8 cellular contexts compared by ENCODE assay signal in genomic region chr2:163734911-163735691, GRCh38. TPM values are rescaled to one million over a fixed set of nuclear protein-coding genes. Genes with fewer than 3 reads are reported as not detected.
DNase-seq lines count a peak whose midpoint lies in the region; ATAC-seq and TF ChIP-seq lines count a peak whose summit lies in the region.

No MANE protein-coding gene starts in this region.

- no peak for ATAC-seq in activated CD4-positive, alpha-beta T cell treated with anti-CD3 and anti-CD28 coated beads for 36 hours

- H3K27ac Mint-ChIP-seq in activated CD4-positive, alpha-beta T cell treated with anti-CD3 and anti-CD28 coated beads for 36 hours, result no peak overlapping the region

- H3K9me3 ChIP-seq in HUES6 (ENCODE audit: control insufficient read depth, insufficient read depth, low read depth, low read length), result no peaks in the 10 kb centered on the region
- H3K9me3 ChIP-seq in adipocyte (ENCODE audit: control insufficient read depth, low read length), result no peaks in the 10 kb centered on the region
- H3K9me3 ChIP-seq in stomach, result no peaks in the 10 kb centered on the region
- no peaks in the 10 kb centered on the region for H3K9me3 ChIP-seq in OCI-LY7 (ENCODE audit: low read length)

- TF ChIP-seq POLR2A in stomach (IDR thresholded peaks at IDR 0.05), result no peak

- no peaks in the 10 kb centered on the region for H3K79me2 ChIP-seq in OCI-LY7 (ENCODE audit: insufficient read depth, low read depth, low read length)

- no peaks in the 10 kb centered on the region for H4K20me1 ChIP-seq in OCI-LY7 (ENCODE audit: insufficient read depth, low read length)

- peak overlapping the region; percentile 100 for H3K4me3 ChIP-seq in HUES6 (ENCODE audit: low read depth, low read length)
- H3K4me3 ChIP-seq in adipocyte (ENCODE audit: low read length), result peak overlapping the region; percentile 99
- peak overlapping the region; percentile 55 to 71 (median 62) for H3K4me3 ChIP-seq in stomach
- no peak overlapping the region for H3K4me3 ChIP-seq in OCI-LY7 (ENCODE audit: low read depth, low read length, poor library complexity, severe bottlenecking)

- H3K27ac ChIP-seq in HUES6 (ENCODE audit: low read depth, low read length), result no peak overlapping the region; the same call in 1 of the 2 replicates
- H3K27ac ChIP-seq in stomach, result peak overlapping the region in 4 of 5 donors; percentile 77 to 92 (median 90)
- no peak overlapping the region for H3K27ac ChIP-seq in OCI-LY7 (ENCODE audit: low read depth, low read length, poor library complexity, severe bottlenecking)

- H3K4me1 Mint-ChIP-seq in activated CD4-positive, alpha-beta T cell treated with anti-CD3 and anti-CD28 coated beads for 36 hours, result peaks cover 4% of the 10 kb centered on the region

- H3K27me3 Mint-ChIP-seq in activated CD4-positive, alpha-beta T cell treated with anti-CD3 and anti-CD28 coated beads for 36 hours, result peaks cover 22% of the 10 kb centered on the region

- H3K9ac ChIP-seq in HUES6 (ENCODE audit: low read length), result peak overlapping the region; percentile 95
- peak overlapping the region; percentile 95 for H3K9ac ChIP-seq in adipocyte (ENCODE audit: low read length)

- 2 to 5% (median 3%) methylated on average over 17 of the region's 17 CpGs for WGBS in stomach, 5 donors

- peaks cover 19% of the 10 kb centered on the region for H3K4me1 ChIP-seq in HUES6 (ENCODE audit: control insufficient read depth, insufficient read depth, low read length)
- peaks cover 30% of the 10 kb centered on the region for H3K4me1 ChIP-seq in adipocyte (ENCODE audit: control insufficient read depth, insufficient read depth, low read length)
- H3K4me1 ChIP-seq in stomach, result peaks cover 0 to 20% (median 10%) of the 10 kb centered on the region in 4 donors
- no peaks in the 10 kb centered on the region for H3K4me1 ChIP-seq in OCI-LY7 (ENCODE audit: insufficient read depth, low read length, poor library complexity, severe bottlenecking)

- POLR2A ChIA-PET in activated CD4-positive, alpha-beta T cell treated with anti-CD3 and anti-CD28 coated beads for 36 hours (lab: Charles Lee), result no interaction called here
- POLR2A ChIA-PET in OCI-LY7 (lab: Charles Lee), result no interaction called here

- H3K27me3 ChIP-seq in HUES6 (ENCODE audit: control insufficient read depth, insufficient read depth, low read length) (no peaks in the 10 kb centered on the region), adipocyte (replicated peaks; ENCODE audit: control insufficient read depth, insufficient read depth, low read length) (no peaks in the 10 kb centered on the region), stomach (peaks cover 0 to 10% (median 10%) of the 10 kb centered on the region in 3 donors)

- BruUV-seq in OCI-LY7 (replicated peaks; lab: Mats Ljungman, UMichigan), result no TSS peak

- TF ChIP-seq EP300 in stomach (IDR thresholded peaks at IDR 0.05), result no peak

- H3K4me2 ChIP-seq in OCI-LY7 (ENCODE audit: low read length), result no peak overlapping the region

- H3K9me3 Mint-ChIP-seq in activated CD4-positive, alpha-beta T cell treated with anti-CD3 and anti-CD28 coated beads for 36 hours (ENCODE audit: low read depth), result no peaks in the 10 kb centered on the region

- DNase-seq in adipocyte (ENCODE audit: low read depth) (peak; percentile 64), iPS-NIHi11 (ENCODE audit: low spot score) (peak; percentile 18), stomach (no peak), OCI-LY7 (ENCODE audit: low spot score) (no peak)
- DNase-seq in stimulated activated CD4-positive, alpha-beta T cell treated with anti-CD3 and anti-CD28 coated beads, Interleukin-4, amount 100 ng/mL, for 4 hours, result no peak
- no peak for DNase-seq in activated CD4-positive, alpha-beta T cell treated with anti-CD3 and anti-CD28 coated beads for 36 hours
- DNase-seq in activated CD4-positive, CD25-positive, alpha-beta regulatory T cell treated with anti-CD3 and anti-CD28 coated beads, Interleukin-2, amount 50 U/mL, for 72 hours, result no peak

- H3K36me3 ChIP-seq in HUES6 (ENCODE audit: control insufficient read depth, insufficient read depth, low read length) (no peaks in the 10 kb centered on the region), adipocyte (ENCODE audit: control insufficient read depth, insufficient read depth, low read length, severe bottlenecking) (no peaks in the 10 kb centered on the region), stomach (no peaks in the 10 kb centered on the region), OCI-LY7 (ENCODE audit: insufficient read depth, low read length) (no peaks in the 10 kb centered on the region)

- H3K36me3 Mint-ChIP-seq in activated CD4-positive, alpha-beta T cell treated with anti-CD3 and anti-CD28 coated beads for 36 hours (ENCODE audit: low read depth), result no peaks in the 10 kb centered on the region

- H3K9me2 ChIP-seq in OCI-LY7 (ENCODE audit: insufficient read depth, low read length), result no peaks in the 10 kb centered on the region

- no peak overlapping the region for H3K4me3 Mint-ChIP-seq in activated CD4-positive, alpha-beta T cell treated with anti-CD3 and anti-CD28 coated beads for 36 hours

- no peak for TF ChIP-seq CTCF in stomach (IDR thresholded peaks at IDR 0.05)
- TF ChIP-seq CTCF in OCI-LY7 (conservative IDR thresholded peaks at IDR 0.05; ENCODE audit: low read length), result no peak

- no peak overlapping the region for H2AFZ ChIP-seq in OCI-LY7 (ENCODE audit: low read length)

- CTCF ChIA-PET in activated CD4-positive, alpha-beta T cell treated with anti-CD3 and anti-CD28 coated beads for 36 hours (lab: Charles Lee), result interaction anchor here (0.7 kb wide), 1 partner anchor 670 kb away, joined by 3 read pairs; no protein-coding TSS in a partner anchor
- CTCF ChIA-PET in OCI-LY7 (lab: Charles Lee; ENCODE audit: unreplicated experiment), result no interaction called here

- intact Hi-C loops in stomach (cut with DNase I; ENCODE audit: low total_unique reads), result no loop called here
- intact Hi-C loops in activated CD4-positive, alpha-beta T cell treated with anti-CD3 and anti-CD28 coated beads for 36 hours (cut with DNase I, micrococcal nuclease), result no loop called here
- intact Hi-C loops in OCI-LY7 (cut with micrococcal nuclease; ENCODE audit: unreplicated experiment), result no loop called here

RNA-seq across cellular contexts. Expression of gene FIGN, which starts 0.7 kb away (rescaled TPM):
- total RNA-seq in stomach (1 to 10 TPM; 1.2 to 8.9 (median 4.1) TPM), OCI-LY7 (2022) (not detected in 2 replicates)
- polyA plus RNA-seq in stomach, result 1 to 10 TPM in 1 of 3 donors, under 1 TPM in 2; 0.33 to 1.2 (median 0.92) TPM
- total RNA-seq in activated CD4-positive, alpha-beta T cell treated with anti-CD3 and anti-CD28 coated beads for 36 hours, result not detected
- total RNA-seq in OCI-LY7 (2014; rRNA removed; shearing (Covaris generic)), result not detected in 2 replicates

Comparison
In these comparisons a context has a peak if more than half of its experiments do, and no peak if none do; other contexts are left out.
1. H3K27ac ChIP-seq: peak in stomach (4 of 5); none in HUES6 (single experiment) and OCI-LY7 (single experiment).
2. DNase-seq: peak in adipocyte (single experiment) and iPS-NIHi11 (single experiment); none in stomach (single experiment), stimulated activated CD4-positive, alpha-beta T cell treated with anti-CD3 and anti-CD28 coated beads, Interleukin-4, amount 100 ng/mL, for 4 hours (0 of 2), activated CD4-positive, alpha-beta T cell treated with anti-CD3 and anti-CD28 coated beads for 36 hours (single experiment), activated CD4-positive, CD25-positive, alpha-beta regulatory T cell treated with anti-CD3 and anti-CD28 coated beads, Interleukin-2, amount 50 U/mL, for 72 hours (single experiment) and OCI-LY7 (single experiment).